Comparison of ENCODE assay signal across 8 cellular contexts in genomic region chr12:10612954-10613333, GRCh38. TPM values are rescaled to one million over a fixed set of nuclear protein-coding genes. Genes with fewer than 3 reads are reported as not detected.
A peak's percentile ranks its signal among the peaks of the same experiment; 100 is the strongest.
DNase-seq lines count a peak whose midpoint lies in the region; ATAC-seq, FAIRE-seq and TF ChIP-seq lines count a peak whose summit lies in the region.

No MANE protein-coding gene starts in this region.

- H3K14ac ChIP-seq in trophoblast cell (ENCODE audit: low read length), result peak overlapping the region; percentile 94

- peak overlapping the region; percentile 91 for H3K18ac ChIP-seq in trophoblast cell (ENCODE audit: low read length)

- DNase-seq in NCI-H2107 treated with DMSO at 0.1 percent for 48 hours (lab: John Stamatoyannopoulos, UW; ENCODE audit: unreplicated experiment) (peak; percentile 67), NCI-H2107 (lab: John Stamatoyannopoulos, UW) (no peak), SJSA1 (ENCODE audit: low read depth in 1 of 2, low spot score in 2 of 2) (no peak), fibroblast of mammary gland (ENCODE audit: low read depth) (no peak), trophoblast cell (no peak), head of caudate nucleus (no peak), GM19239 (ENCODE audit: insufficient read length, low spot score) (no peak)

- H3K9me3 ChIP-seq in SJSA1 (replicated peaks), result no peaks in the 10 kb centered on the region
- no peaks in the 10 kb centered on the region for H3K9me3 ChIP-seq in trophoblast cell (ENCODE audit: insufficient read depth, low read depth, low read length)

- H3K9ac ChIP-seq in trophoblast cell (ENCODE audit: low read length), result peak overlapping the region; percentile 94

- peak overlapping the region; percentile 86 for H4K91ac ChIP-seq in trophoblast cell (ENCODE audit: low read depth, low read length)

- peak overlapping the region; percentile 96 for H4K8ac ChIP-seq in trophoblast cell (ENCODE audit: low read depth, low read length)

- no peak for TF ChIP-seq CTCF in fibroblast of mammary gland (conservative IDR thresholded peaks at IDR 0.05; ENCODE audit: control insufficient read depth, insufficient read depth, low read depth, low read length)

- no peaks in the 10 kb centered on the region for H3K27me3 ChIP-seq in SJSA1 (replicated peaks)
- no peaks in the 10 kb centered on the region for H3K27me3 ChIP-seq in trophoblast cell (ENCODE audit: insufficient read depth, low read length)

- peak overlapping the region; percentile 78 for H3K4me2 ChIP-seq in trophoblast cell (ENCODE audit: low read length)

- peak overlapping the region; percentile 66 for H3K4ac ChIP-seq in trophoblast cell (ENCODE audit: low read depth, low read length)

- FAIRE-seq in GM19239 (lab: Jason Lieb, UNC), result no peak

- no peak overlapping the region for H2AFZ ChIP-seq in trophoblast cell (ENCODE audit: insufficient read depth, low read length, poor library complexity)

- peaks cover 2% of the 10 kb centered on the region for H3K79me1 ChIP-seq in trophoblast cell (ENCODE audit: low read length)

- peak; percentile 7 for ATAC-seq in HG02970 (IDR thresholded peaks at IDR 0.05; ENCODE audit: low FRiP score, unreplicated experiment)

- peak overlapping the region; percentile 62 for H2BK120ac ChIP-seq in trophoblast cell (ENCODE audit: insufficient read depth, low read length, poor library complexity)

- no peak overlapping the region for H4K12ac ChIP-seq in trophoblast cell (ENCODE audit: low read depth, low read length)

- H3K27ac ChIP-seq in SJSA1, result peak overlapping the region; percentile 95
- peak overlapping the region; percentile 36 for H3K27ac ChIP-seq in trophoblast cell (ENCODE audit: low read depth, low read length)

- H3K23ac ChIP-seq in trophoblast cell (ENCODE audit: low read length), result no peak overlapping the region

- no peak overlapping the region for H2AK5ac ChIP-seq in trophoblast cell (ENCODE audit: low read length)

- no peak overlapping the region for H2BK12ac ChIP-seq in trophoblast cell (ENCODE audit: low read length)

- peak overlapping the region; percentile 65 for H3K4me3 ChIP-seq in SJSA1
- peak overlapping the region; percentile 64 for H3K4me3 ChIP-seq in fibroblast of mammary gland (ENCODE audit: control insufficient read depth, low read depth, low read length)
- peak overlapping the region; percentile 91 for H3K4me3 ChIP-seq in trophoblast cell (ENCODE audit: low read depth, low read length)

- intact Hi-C loops in head of caudate nucleus (cut with DNase I), result loop anchor here (10.0 kb wide), 1 partner anchor 112 kb away; the partner anchor contains the start of gene YBX3

- H2BK5ac ChIP-seq in trophoblast cell (ENCODE audit: low read depth, low read length, poor library complexity), result peak overlapping the region; percentile 87

- WGBS in trophoblast cell (ENCODE audit: extremely low coverage, insufficient coverage, insufficient read length), result no CpG with 5 or more reads among the region's 6 CpGs

- H3K36me3 ChIP-seq in SJSA1, result peaks cover 44% of the 10 kb centered on the region
- H3K36me3 ChIP-seq in trophoblast cell (ENCODE audit: control insufficient read depth in 1 of 2, insufficient read depth in 2 of 2, low read length in 2 of 2), result peaks cover 2 to 4% of the 10 kb centered on the region in 2 experiments

- H3K4me1 ChIP-seq in SJSA1 (replicated peaks) (peaks cover 17% of the 10 kb centered on the region), trophoblast cell (ENCODE audit: control insufficient read depth in 1 of 2, insufficient read depth in 2 of 2, low read length in 2 of 2) (peaks cover 0 to 3% of the 10 kb centered on the region in 2 experiments)

- H3K79me2 ChIP-seq in trophoblast cell (ENCODE audit: control insufficient read depth, insufficient read depth, low read length, poor library complexity), result peaks cover 7% of the 10 kb centered on the region

RNA-seq across cellular contexts. Expression of gene MAGOHB, which starts 0.5 kb away (rescaled TPM):
- total RNA-seq in SJSA1 (2014; rRNA removed; shearing (Covaris generic)), result 51.6 and 97.2 TPM in 2 replicates
- 32.1 TPM in 2 replicates for polyA plus RNA-seq in trophoblast cell (2013)
